Comparison of ENCODE assay signal across 21 cellular contexts in genomic region chr6:16291739-16292138, GRCh38. TPM values are rescaled to one million over a fixed set of nuclear protein-coding genes. Genes with fewer than 3 reads are reported as not detected.
"Had no signal": no experiment of that assay in that cellular context is flagged by ENCODE, and none has a peak within 500 bp of the region (broad histone marks: within the 10 kb centered on the region; RNA-seq: fewer than 3 reads in every experiment).

No MANE protein-coding gene starts in this region.

- H3K4me1 ChIP-seq: SJCRH30 had no signal

- DNase-seq: IMR-90, Kasumi-1, MM.1S, NCI-H1092 treated with DMSO at 0.1 percent for 48 hours, NCI-H1436, NCI-H2029, NCI-H2081 treated with DMSO at 0.1 percent for 48 hours, NCI-H2171, NCI-H226, NCI-H446, NCI-H510A, NCI-H524 treated with DMSO at 0.1 percent for 48 hours, NCI-H774, PC-3, SHP77 treated with DMSO at 0.1 percent for 48 hours, SJCRH30 had no signal

- H3K36me3 ChIP-seq: SJCRH30 had no signal

- H3K27me3 ChIP-seq: SJCRH30 had no signal

- H3K27ac ChIP-seq: KMS-11, RWPE1, SJCRH30 had no signal

- H3K9ac ChIP-seq: KMS-11 had no signal

- H3K4me3 ChIP-seq: SJCRH30 had no signal

- ATAC-seq: HepG2, Panc1, PC-3, SK-N-SH treated with all-trans-retinoic acid at 6 μM for 48 hours had no signal

- FAIRE-seq: HepG2 had no signal

- H3K9me3 ChIP-seq: SJCRH30 had no signal

RNA-seq across cellular contexts. Expression of gene GMPR, which starts 53.4 kb away (rescaled TPM):
- total RNA-seq: HepG2 had no signal
- polyA plus RNA-seq: HepG2 had no signal
